1 cellular context compared by ENCODE assay signal in the genomic region with DNA sequence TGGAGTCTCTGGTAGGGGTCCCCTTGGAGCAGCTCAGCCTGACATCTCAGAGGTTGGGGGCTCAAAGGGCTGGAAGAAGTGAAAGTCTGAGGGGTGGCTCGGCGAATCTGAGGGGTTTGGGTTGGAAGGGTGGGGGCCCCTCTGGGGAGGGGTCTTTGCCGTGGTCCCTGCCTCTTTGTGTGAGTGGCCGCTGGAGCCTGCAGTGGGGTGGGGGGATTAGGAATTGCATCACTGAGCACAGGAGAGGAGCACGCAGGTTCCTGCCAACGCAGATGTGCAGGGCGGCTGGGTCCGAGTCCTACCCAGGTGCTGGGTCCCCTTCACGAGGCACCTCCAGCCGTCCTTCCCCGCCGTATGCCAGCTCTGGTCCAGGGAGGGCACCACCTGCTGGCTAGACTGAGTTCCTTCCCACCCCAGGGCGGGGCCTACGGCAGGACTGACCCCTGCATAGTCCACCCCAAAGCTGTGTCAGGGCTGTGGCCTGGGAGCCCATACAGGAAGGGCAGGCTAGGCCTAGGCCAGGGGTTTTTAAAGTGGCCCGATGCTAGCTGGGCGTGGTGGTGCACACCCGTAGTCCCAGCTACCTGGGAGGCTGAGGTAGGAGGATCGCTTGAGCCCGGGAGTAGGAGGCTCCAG.
TF ChIP-seq lines count a peak whose summit lies in the region.

No MANE protein-coding gene starts in this region.

TF ChIP-seq in IMR-90, 13 proteins besides CTCF, POLR2A, EP300 and RAD21:
- TF ChIP-seq MAZ (IDR thresholded peaks at IDR 0.05; ENCODE audit: borderline replicate concordance, low read depth, low read length) = no peak
- TF ChIP-seq, protein P1, sequence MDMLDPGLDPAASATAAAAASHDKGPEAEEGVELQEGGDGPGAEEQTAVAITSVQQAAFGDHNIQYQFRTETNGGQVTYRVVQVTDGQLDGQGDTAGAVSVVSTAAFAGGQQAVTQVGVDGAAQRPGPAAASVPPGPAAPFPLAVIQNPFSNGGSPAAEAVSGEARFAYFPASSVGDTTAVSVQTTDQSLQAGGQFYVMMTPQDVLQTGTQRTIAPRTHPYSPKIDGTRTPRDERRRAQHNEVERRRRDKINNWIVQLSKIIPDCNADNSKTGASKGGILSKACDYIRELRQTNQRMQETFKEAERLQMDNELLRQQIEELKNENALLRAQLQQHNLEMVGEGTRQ (IDR thresholded peaks at IDR 0.05; ENCODE audit: low read depth, low read length) = no peak
- no peak for TF ChIP-seq NFE2L2 (IDR thresholded peaks at IDR 0.05; ENCODE audit: low read depth, low read length)
- TF ChIP-seq MAFK (IDR thresholded peaks at IDR 0.05; ENCODE audit: low read depth, low read length) = no peak
- no peak for TF ChIP-seq SMC3 (IDR thresholded peaks at IDR 0.05; ENCODE audit: low read depth, low read length)
- no peak for TF ChIP-seq BHLHE40 (IDR thresholded peaks at IDR 0.05; ENCODE audit: low read depth, low read length)
- TF ChIP-seq CHD1 (IDR thresholded peaks at IDR 0.05; ENCODE audit: low read depth, low read length) = no peak
- no peak for TF ChIP-seq MXI1 (IDR thresholded peaks at IDR 0.05; ENCODE audit: borderline replicate concordance, low read depth, low read length)
- no peak for TF ChIP-seq RFX5 (IDR thresholded peaks at IDR 0.05; ENCODE audit: low read depth, low read length)
- no peak for TF ChIP-seq CEBPB (IDR thresholded peaks at IDR 0.05; ENCODE audit: low read depth, low read length)
- TF ChIP-seq FOS (IDR thresholded peaks at IDR 0.05; ENCODE audit: low read depth, low read length) = no peak
- TF ChIP-seq, protein P2, sequence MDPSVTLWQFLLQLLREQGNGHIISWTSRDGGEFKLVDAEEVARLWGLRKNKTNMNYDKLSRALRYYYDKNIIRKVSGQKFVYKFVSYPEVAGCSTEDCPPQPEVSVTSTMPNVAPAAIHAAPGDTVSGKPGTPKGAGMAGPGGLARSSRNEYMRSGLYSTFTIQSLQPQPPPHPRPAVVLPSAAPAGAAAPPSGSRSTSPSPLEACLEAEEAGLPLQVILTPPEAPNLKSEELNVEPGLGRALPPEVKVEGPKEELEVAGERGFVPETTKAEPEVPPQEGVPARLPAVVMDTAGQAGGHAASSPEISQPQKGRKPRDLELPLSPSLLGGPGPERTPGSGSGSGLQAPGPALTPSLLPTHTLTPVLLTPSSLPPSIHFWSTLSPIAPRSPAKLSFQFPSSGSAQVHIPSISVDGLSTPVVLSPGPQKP (IDR thresholded peaks at IDR 0.05; ENCODE audit: borderline replicate concordance, low read depth, low read length) = no peak
- TF ChIP-seq RCOR1 (IDR thresholded peaks at IDR 0.05; ENCODE audit: insufficient replicate concordance, low read length) = no peak
